In genomic region chr7:39979406-39980073, GRCh38 we compare ENCODE assay signal across 1 cellular context.
TF ChIP-seq lines count a peak whose summit lies in the region.

No MANE protein-coding gene starts in this region.

TF ChIP-seq in GM23338, 12 proteins besides CTCF, POLR2A, EP300 and RAD21:
- no peak for TF ChIP-seq ZNF462 (CRISPR knock-in tag; IDR thresholded peaks at IDR 0.05)
- TF ChIP-seq CREB1 (CRISPR knock-in tag; IDR thresholded peaks at IDR 0.05; ENCODE audit: low read depth): no peak
- TF ChIP-seq STAT1 (IDR thresholded peaks at IDR 0.05; ENCODE audit: unreplicated experiment): no peak
- TF ChIP-seq EZH2phosphoT487 (IDR thresholded peaks at IDR 0.05; ENCODE audit: unreplicated experiment): no peak
- TF ChIP-seq ZNF114 (CRISPR knock-in tag; IDR thresholded peaks at IDR 0.05): no peak
- no peak for TF ChIP-seq JUNB (IDR thresholded peaks at IDR 0.05; ENCODE audit: unreplicated experiment)
- TF ChIP-seq, protein P1, sequence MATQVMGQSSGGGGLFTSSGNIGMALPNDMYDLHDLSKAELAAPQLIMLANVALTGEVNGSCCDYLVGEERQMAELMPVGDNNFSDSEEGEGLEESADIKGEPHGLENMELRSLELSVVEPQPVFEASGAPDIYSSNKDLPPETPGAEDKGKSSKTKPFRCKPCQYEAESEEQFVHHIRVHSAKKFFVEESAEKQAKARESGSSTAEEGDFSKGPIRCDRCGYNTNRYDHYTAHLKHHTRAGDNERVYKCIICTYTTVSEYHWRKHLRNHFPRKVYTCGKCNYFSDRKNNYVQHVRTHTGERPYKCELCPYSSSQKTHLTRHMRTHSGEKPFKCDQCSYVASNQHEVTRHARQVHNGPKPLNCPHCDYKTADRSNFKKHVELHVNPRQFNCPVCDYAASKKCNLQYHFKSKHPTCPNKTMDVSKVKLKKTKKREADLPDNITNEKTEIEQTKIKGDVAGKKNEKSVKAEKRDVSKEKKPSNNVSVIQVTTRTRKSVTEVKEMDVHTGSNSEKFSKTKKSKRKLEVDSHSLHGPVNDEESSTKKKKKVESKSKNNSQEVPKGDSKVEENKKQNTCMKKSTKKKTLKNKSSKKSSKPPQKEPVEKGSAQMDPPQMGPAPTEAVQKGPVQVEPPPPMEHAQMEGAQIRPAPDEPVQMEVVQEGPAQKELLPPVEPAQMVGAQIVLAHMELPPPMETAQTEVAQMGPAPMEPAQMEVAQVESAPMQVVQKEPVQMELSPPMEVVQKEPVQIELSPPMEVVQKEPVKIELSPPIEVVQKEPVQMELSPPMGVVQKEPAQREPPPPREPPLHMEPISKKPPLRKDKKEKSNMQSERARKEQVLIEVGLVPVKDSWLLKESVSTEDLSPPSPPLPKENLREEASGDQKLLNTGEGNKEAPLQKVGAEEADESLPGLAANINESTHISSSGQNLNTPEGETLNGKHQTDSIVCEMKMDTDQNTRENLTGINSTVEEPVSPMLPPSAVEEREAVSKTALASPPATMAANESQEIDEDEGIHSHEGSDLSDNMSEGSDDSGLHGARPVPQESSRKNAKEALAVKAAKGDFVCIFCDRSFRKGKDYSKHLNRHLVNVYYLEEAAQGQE (IDR thresholded peaks at IDR 0.05; ENCODE audit: unreplicated experiment): no peak
- TF ChIP-seq EZH2 (IDR thresholded peaks at IDR 0.05; ENCODE audit: low read depth, unreplicated experiment): no peak
- TF ChIP-seq ZNF331 (CRISPR knock-in tag; IDR thresholded peaks at IDR 0.05; ENCODE audit: low read depth): no peak
- TF ChIP-seq NANOG (IDR thresholded peaks at IDR 0.05; ENCODE audit: borderline replicate concordance): no peak
- TF ChIP-seq POLR2AphosphoS5 (IDR thresholded peaks at IDR 0.05; ENCODE audit: low read depth): no peak
- no peak for TF ChIP-seq ETS1 (IDR thresholded peaks at IDR 0.05)
